In genomic region chr2:50529600-50530218, GRCh38 we compare ENCODE assay signal across 8 cellular contexts.
A peak's percentile ranks its signal among the peaks of the same experiment; 100 is the strongest.
DNase-seq lines count a peak whose midpoint lies in the region; ATAC-seq, FAIRE-seq and TF ChIP-seq lines count a peak whose summit lies in the region.

No MANE protein-coding gene starts in this region.

- peak; percentile 72 for TF ChIP-seq CTCF in HepG2 (CRISPR knock-in tag; IDR thresholded peaks at IDR 0.05)

- ATAC-seq in GM19397 (IDR thresholded peaks at IDR 0.05; ENCODE audit: unreplicated experiment), result peak; percentile 82
- ATAC-seq in HG03378 (IDR thresholded peaks at IDR 0.05; ENCODE audit: unreplicated experiment), result peak; percentile 92
- peak; percentile 81 for ATAC-seq in HepG2
- ATAC-seq in HG02938 (IDR thresholded peaks at IDR 0.05; ENCODE audit: unreplicated experiment), result no peak
- no peak for ATAC-seq in stimulated activated naive CD8-positive, alpha-beta T cell treated with anti-CD3 and anti-CD28 coated beads, Interleukin-15, amount 100 ng/mL, for 72 hours

- no peak for TF ChIP-seq POLR2A in HepG2 (IDR thresholded peaks at IDR 0.05; ENCODE audit: insufficient read depth in 1 of 2, low read depth in 2 of 2, low read length in 2 of 2)

- no peak overlapping the region for H3K4me2 ChIP-seq in HepG2 (ENCODE audit: low read depth, low read length)

- no peaks in the 10 kb centered on the region for H3K4me1 ChIP-seq in HepG2 (ENCODE audit: insufficient read depth, low read length)

- H3K27ac ChIP-seq in HepG2 (ENCODE audit: extremely low read length, insufficient read depth, low read length), result no peak overlapping the region

- TF ChIP-seq EP300 in HepG2 (IDR thresholded peaks at IDR 0.05; ENCODE audit: low read depth in 2 of 2, low read length in 2 of 2), result no peak
- no peak for TF ChIP-seq EP300 in HepG2 (CRISPR knock-in tag; IDR thresholded peaks at IDR 0.05; ENCODE audit: borderline replicate concordance)

- under 1% methylated on average over 7 of the region's 7 CpGs for WGBS in HepG2 (ENCODE audit: low lambda C conversion rate)

- no peak overlapping the region for H2AFZ ChIP-seq in HepG2 (ENCODE audit: low read length)

- no peaks in the 10 kb centered on the region for H4K20me1 ChIP-seq in HepG2 (ENCODE audit: insufficient read depth, low read length)

- no peak for TF ChIP-seq RAD21 in HepG2 (CRISPR knock-in tag; IDR thresholded peaks at IDR 0.05)

- FAIRE-seq in HepG2 (lab: Jason Lieb, UNC), result peak; percentile 46

- peak; percentile 28 for DNase-seq in DMS153 (lab: John Stamatoyannopoulos, UW)
- DNase-seq in NCI-H524 (lab: John Stamatoyannopoulos, UW), result peak; percentile 24 to 82
- DNase-seq in T47D (ENCODE audit: low read depth in 1 of 2, low spot score in 1 of 2), result peak; percentile 1 to 55
- DNase-seq in HepG2 (ENCODE audit: low spot score), result peak; percentile 48
- DNase-seq in stimulated activated naive CD8-positive, alpha-beta T cell treated with anti-CD3 and anti-CD28 coated beads, Interleukin-15, amount 100 ng/mL, for 72 hours, result no peak

- no TSS peak for BruUV-seq in HepG2 (replicated peaks; lab: Mats Ljungman, UMichigan)

- H3K4me3 Mint-ChIP-seq in stimulated activated naive CD8-positive, alpha-beta T cell treated with anti-CD3 and anti-CD28 coated beads, Interleukin-15, amount 100 ng/mL, for 72 hours, result no peak overlapping the region

- H3K4me3 ChIP-seq in HepG2 (replicated peaks in 1 of 3; ENCODE audit: insufficient read depth in 1 of 3, low read depth in 2 of 3, low read length in 3 of 3), result no peak overlapping the region

- H3K36me3 ChIP-seq in HepG2 (replicated peaks in 1 of 2; ENCODE audit: control insufficient read depth in 1 of 2, insufficient read depth in 2 of 2, low read length in 2 of 2), result no peaks in the 10 kb centered on the region

- no peaks in the 10 kb centered on the region for H3K9me3 ChIP-seq in HepG2 (ENCODE audit: low read length)

- no peaks in the 10 kb centered on the region for H3K9me3 Mint-ChIP-seq in stimulated activated naive CD8-positive, alpha-beta T cell treated with anti-CD3 and anti-CD28 coated beads, Interleukin-15, amount 100 ng/mL, for 72 hours

- H3K4me1 Mint-ChIP-seq in stimulated activated naive CD8-positive, alpha-beta T cell treated with anti-CD3 and anti-CD28 coated beads, Interleukin-15, amount 100 ng/mL, for 72 hours, result no peaks in the 10 kb centered on the region

- no peak overlapping the region for H3K27ac Mint-ChIP-seq in stimulated activated naive CD8-positive, alpha-beta T cell treated with anti-CD3 and anti-CD28 coated beads, Interleukin-15, amount 100 ng/mL, for 72 hours

- CTCF ChIA-PET in HepG2 (lab: Yijun Ruan, JAX; ENCODE audit: low intra/inter-chr PET ratio, low total read pairs), result no interaction called here

- H3K27me3 Mint-ChIP-seq in stimulated activated naive CD8-positive, alpha-beta T cell treated with anti-CD3 and anti-CD28 coated beads, Interleukin-15, amount 100 ng/mL, for 72 hours, result peaks cover 7% of the 10 kb centered on the region

- H3K79me2 ChIP-seq in HepG2 (ENCODE audit: insufficient read depth, low read length), result no peaks in the 10 kb centered on the region

- in situ Hi-C loops in T47D (cut with HindIII; ENCODE audit: low pct_unique_long_range_greater_than_20kb, low sequenced_read_pairs), result no loop called here
- in situ Hi-C loops in HepG2 (cut with HindIII; ENCODE audit: extremely low pct_ligation_motif_present, low pct_unique_long_range_greater_than_20kb), result loop anchor here (25.0 kb wide), 1 partner anchor 1183 kb away; no protein-coding TSS in a partner anchor

- intact Hi-C loops in HepG2 (cut with micrococcal nuclease; ENCODE audit: unreplicated experiment), result loop anchor here (5.0 to 10.0 kb wide), 2 partner anchors 145 to 1183 kb away; no protein-coding TSS in a partner anchor

- H3K9ac ChIP-seq in HepG2 (ENCODE audit: insufficient read depth, low read depth, low read length), result no peak overlapping the region

- H3K27me3 ChIP-seq in HepG2 (ENCODE audit: control insufficient read depth in 1 of 2, insufficient read depth in 2 of 2, low read length in 2 of 2), result no peaks in the 10 kb centered on the region

- POLR2A ChIA-PET in HepG2 (lab: Yijun Ruan, JAX), result no interaction called here

TF ChIP-seq in HepG2, 621 proteins besides CTCF, POLR2A, EP300 and RAD21:
- TF ChIP-seq PRDM4 (CRISPR knock-in tag; IDR thresholded peaks at IDR 0.05; ENCODE audit: borderline replicate concordance), result no peak
- peak; percentile 23; the same call in 1 of the 2 replicates for TF ChIP-seq ARID3A (IDR thresholded peaks at IDR 0.05; ENCODE audit: low read depth, low read length)
- TF ChIP-seq ZKSCAN1 (IDR thresholded peaks at IDR 0.05; ENCODE audit: low read length), result no peak
- TF ChIP-seq YEATS2 (CRISPR knock-in tag; IDR thresholded peaks at IDR 0.05; ENCODE audit: borderline replicate concordance), result no peak
- TF ChIP-seq STAG1 (CRISPR knock-in tag; IDR thresholded peaks at IDR 0.05), result peak; percentile 55
- TF ChIP-seq SMC3 (IDR thresholded peaks at IDR 0.05; ENCODE audit: low read length), result peak; percentile 21; the same call in 1 of the 2 replicates

Comparison
In these comparisons a context has a peak if more than half of its experiments do, and no peak if none do; other contexts are left out.
1. DNase-seq: peak in DMS153 (single experiment), NCI-H524 (2 of 2), T47D (2 of 2) and HepG2 (single experiment); none in stimulated activated naive CD8-positive, alpha-beta T cell treated with anti-CD3 and anti-CD28 coated beads, Interleukin-15, amount 100 ng/mL, for 72 hours (0 of 2).
2. ATAC-seq: peak in GM19397 (single experiment), HG03378 (single experiment) and HepG2 (single experiment); none in HG02938 (single experiment) and stimulated activated naive CD8-positive, alpha-beta T cell treated with anti-CD3 and anti-CD28 coated beads, Interleukin-15, amount 100 ng/mL, for 72 hours (single experiment).